Comparison of ENCODE assay signal across 8 cellular contexts in the genomic region with DNA sequence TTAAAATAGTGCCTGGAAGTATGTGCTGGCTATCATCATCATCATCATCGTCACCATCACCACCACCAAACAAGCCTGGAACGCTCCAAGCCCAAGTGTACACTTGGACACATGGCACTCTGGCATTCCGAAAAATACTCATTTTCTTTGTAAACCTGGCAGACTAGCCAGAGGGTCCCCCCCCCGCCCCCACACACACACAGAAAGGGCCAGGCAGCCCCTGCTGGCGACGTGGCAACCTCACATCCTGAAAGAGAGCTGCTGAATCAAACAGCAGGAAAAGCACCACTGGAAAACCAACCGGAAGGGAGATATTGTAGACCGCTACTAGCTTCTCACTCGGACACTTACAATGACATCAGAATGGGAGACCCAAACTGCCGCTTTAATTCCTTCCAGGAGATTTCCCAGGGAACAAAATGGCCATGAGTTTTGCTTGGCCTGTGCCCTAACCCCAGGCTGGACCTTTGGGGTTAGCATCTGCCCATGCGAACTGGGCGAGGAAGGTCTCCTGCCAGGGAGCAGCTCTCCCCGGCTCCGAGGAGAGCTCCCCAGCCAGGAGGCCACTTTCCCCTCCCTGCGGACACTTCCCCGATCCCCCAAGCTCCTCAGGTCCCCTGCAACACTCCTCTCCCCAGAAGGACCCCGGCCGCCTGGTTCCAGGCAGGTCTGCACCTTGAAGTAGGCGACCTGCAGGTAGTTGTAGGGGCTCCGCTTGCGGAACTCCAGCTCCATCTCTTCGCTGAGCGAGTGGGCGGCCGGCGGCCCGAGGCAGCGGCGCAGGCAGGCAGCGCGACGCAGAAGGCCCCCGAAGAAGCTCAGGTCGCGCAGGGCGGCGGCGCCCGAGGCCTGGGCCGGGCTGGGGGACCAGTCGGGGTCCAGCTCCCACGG. TPM values are rescaled to one million over a fixed set of nuclear protein-coding genes. Genes with fewer than 3 reads are reported as not detected.
DNase-seq lines count a peak whose midpoint lies in the region; ATAC-seq, FAIRE-seq and TF ChIP-seq lines count a peak whose summit lies in the region.

No MANE protein-coding gene starts in this region.

- peaks cover 17% of the 10 kb centered on the region for H3K4me1 Mint-ChIP-seq in activated T-helper 2 cell treated with anti-CD3 and anti-CD28 coated beads, Interferon-gamma antibody, Interleukin-2, Interleukin-4, amounts not matched to agents 10 μg/mL and 5 μg/mL and 100 μg/mL, durations not matched to agents 14 hours and 24 hours and 36 hours (ENCODE audit: low read depth)

- H3K27me3 ChIP-seq in pancreas (no peaks in the 10 kb centered on the region), aorta (ENCODE audit: control insufficient read depth in 1 of 2, insufficient read depth in 2 of 2, low read length in 1 of 2) (no peaks in the 10 kb centered on the region)

- H3K36me3 Mint-ChIP-seq in activated T-helper 2 cell treated with anti-CD3 and anti-CD28 coated beads, Interferon-gamma antibody, Interleukin-2, Interleukin-4, amounts not matched to agents 10 μg/mL and 5 μg/mL and 100 μg/mL, durations not matched to agents 14 hours and 24 hours and 36 hours (ENCODE audit: low read depth) = peaks cover 33% of the 10 kb centered on the region

- H3K9me3 ChIP-seq in pancreas (no peaks in the 10 kb centered on the region), aorta (ENCODE audit: control insufficient read depth, low read length) (no peaks in the 10 kb centered on the region)

- intact Hi-C loops in activated T-helper 2 cell treated with anti-CD3 and anti-CD28 coated beads, Interferon-gamma antibody, Interleukin-2, Interleukin-4, amounts not matched to agents 10 μg/mL and 5 μg/mL and 100 μg/mL, durations not matched to agents 14 hours and 24 hours and 36 hours (cut with micrococcal nuclease) = loop anchor here (2.0 to 10.0 kb wide), 5 partner anchors 51 to 431 kb away; a partner anchor contains a TSS
- intact Hi-C loops in pancreas (cut with DNase I) = no loop called here
- intact Hi-C loops in aorta (cut with DNase I) = loop anchor here in 1 of 2 donors (5.0 to 10.0 kb wide), 3 partner anchors 51 to 306 kb away; a partner anchor contains a TSS

- H3K27me3 Mint-ChIP-seq in activated T-helper 2 cell treated with anti-CD3 and anti-CD28 coated beads, Interferon-gamma antibody, Interleukin-2, Interleukin-4, amounts not matched to agents 10 μg/mL and 5 μg/mL and 100 μg/mL, durations not matched to agents 14 hours and 24 hours and 36 hours (ENCODE audit: low read depth) = no peaks in the 10 kb centered on the region

- no peak overlapping the region for H3K4me3 Mint-ChIP-seq in activated T-helper 2 cell treated with anti-CD3 and anti-CD28 coated beads, Interferon-gamma antibody, Interleukin-2, Interleukin-4, amounts not matched to agents 10 μg/mL and 5 μg/mL and 100 μg/mL, durations not matched to agents 14 hours and 24 hours and 36 hours (ENCODE audit: low read depth)

- H3K4me1 ChIP-seq in pancreas (peaks cover 0 to 19% (median 11%) of the 10 kb centered on the region in 3 donors), aorta (ENCODE audit: control insufficient read depth in 1 of 2, insufficient read depth in 2 of 2, low read length in 2 of 2) (peaks cover 0 to 4% of the 10 kb centered on the region in 2 donors)

- peak in 1 of 4 donors; percentile 22 for TF ChIP-seq CTCF in pancreas (IDR thresholded peaks at IDR 0.05)

- H3K36me3 ChIP-seq in pancreas = no peaks in the 10 kb centered on the region
- no peaks in the 10 kb centered on the region for H3K36me3 ChIP-seq in aorta (ENCODE audit: control insufficient read depth in 1 of 2, insufficient read depth in 2 of 2, low read length in 1 of 2)

- DNase-seq in COR-L47 (lab: John Stamatoyannopoulos, UW) (peak; percentile 67), NCI-H82 treated with DMSO at 0.1 percent for 48 hours (lab: John Stamatoyannopoulos, UW; ENCODE audit: unreplicated experiment) (peak; percentile 35), glomerular visceral epithelial cell (ENCODE audit: extremely low spot score) (peak; percentile 83), pancreas (peak in 5 of 6 donors; percentile 21 to 85 (median 35)), aorta (peak in 1 of 2 donors; percentile 62)
- peak; percentile 41 for DNase-seq in activated T-helper 2 cell treated with anti-CD3 and anti-CD28 coated beads, Interferon-gamma antibody, Interleukin-2, Interleukin-4, amounts not matched to agents 10 μg/mL and 5 μg/mL and 100 μg/mL, durations not matched to agents 14 hours and 24 hours and 36 hours (ENCODE audit: low spot score)

- 1% methylated on average over 35 to 42 of the region's 42 CpGs for WGBS in pancreas, 2 donors
- 0 to 1% methylated on average over 40 to 42 of the region's 42 CpGs for WGBS in aorta, 2 donors

- no peaks in the 10 kb centered on the region for H3K9me3 Mint-ChIP-seq in activated T-helper 2 cell treated with anti-CD3 and anti-CD28 coated beads, Interferon-gamma antibody, Interleukin-2, Interleukin-4, amounts not matched to agents 10 μg/mL and 5 μg/mL and 100 μg/mL, durations not matched to agents 14 hours and 24 hours and 36 hours

- H3K27ac Mint-ChIP-seq in activated T-helper 2 cell treated with anti-CD3 and anti-CD28 coated beads, Interferon-gamma antibody, Interleukin-2, Interleukin-4, amounts not matched to agents 10 μg/mL and 5 μg/mL and 100 μg/mL, durations not matched to agents 14 hours and 24 hours and 36 hours = peak overlapping the region; percentile 63

- H3K4me3 ChIP-seq in pancreas (peak overlapping the region; percentile 96 to 98 (median 96)), aorta (ENCODE audit: low read length in 2 of 2) (peak overlapping the region; percentile 72 to 74)

- H3K27ac ChIP-seq in pancreas (peak overlapping the region; percentile 57 to 83 (median 66)), aorta (ENCODE audit: low read depth in 1 of 2, low read length in 2 of 2) (peak overlapping the region; percentile 24 to 61)

- no peak for FAIRE-seq in pancreas (lab: Jason Lieb, UNC)

- ATAC-seq in GM19397 (IDR thresholded peaks at IDR 0.05; ENCODE audit: unreplicated experiment) (peak; percentile 19), HG03469 (IDR thresholded peaks at IDR 0.05; ENCODE audit: unreplicated experiment) (peak; percentile 2), pancreas (peak in 3 of 4 donors; percentile 3 to 40 (median 26)), aorta (ENCODE audit: low FRiP score) (peak; percentile 47)

RNA-seq across cellular contexts. Expression of a gene that starts 0.8 kb away (rescaled TPM):
- 47.9 and 56.7 TPM in 2 replicates for total RNA-seq in activated T-helper 2 cell treated with anti-CD3 and anti-CD28 coated beads, Interferon-gamma antibody, Interleukin-2, Interleukin-4, amounts not matched to agents 10 μg/mL and 5 μg/mL and 100 μg/mL, durations not matched to agents 14 hours and 24 hours and 36 hours
- total RNA-seq in pancreas = 10 to 100 TPM in 4 of 6 donors, 1 to 10 TPM in 2; 6.8 to 26.2 (median 11.8) TPM
- polyA plus RNA-seq in pancreas = 10 to 100 TPM; 27.0 to 37.0 TPM
- total RNA-seq in aorta = 10 to 100 TPM; 37.7 to 54.6 TPM
- 10 to 100 TPM; 15.2 to 64.3 TPM for polyA plus RNA-seq in aorta

RNA-seq across cellular contexts. Expression of a gene that starts 1.0 kb away (rescaled TPM):
- total RNA-seq in activated T-helper 2 cell treated with anti-CD3 and anti-CD28 coated beads, Interferon-gamma antibody, Interleukin-2, Interleukin-4, amounts not matched to agents 10 μg/mL and 5 μg/mL and 100 μg/mL, durations not matched to agents 14 hours and 24 hours and 36 hours = 6.9 and 10.3 TPM in 2 replicates
- total RNA-seq in pancreas (1 to 10 TPM; 1.6 to 3.5 (median 2.8) TPM), aorta (1 to 10 TPM; 3.6 to 8.5 TPM)
- polyA plus RNA-seq in pancreas (1 to 10 TPM; 2.4 to 2.5 TPM), aorta (10 to 100 TPM in 1 of 2 donors, 1 to 10 TPM in 1; 1.6 to 10.6 TPM)

RNA-seq across cellular contexts. Expression of a gene that starts 18.7 kb away (rescaled TPM):
- total RNA-seq in activated T-helper 2 cell treated with anti-CD3 and anti-CD28 coated beads, Interferon-gamma antibody, Interleukin-2, Interleukin-4, amounts not matched to agents 10 μg/mL and 5 μg/mL and 100 μg/mL, durations not matched to agents 14 hours and 24 hours and 36 hours = 0.16 and 0.39 TPM in 2 replicates
- total RNA-seq in pancreas (under 1 TPM in 3 of 6 donors, not detected in 3; 0.18 to 0.35 (median 0.23) TPM), aorta (under 1 TPM in 1 of 2 donors, not detected in 1; 0.13 TPM)
- polyA plus RNA-seq in pancreas (under 1 TPM in 1 of 2 donors, not detected in 1; 0.04 TPM), aorta (not detected)

RNA-seq across cellular contexts. Expression of a gene that starts 26.0 kb away (rescaled TPM):
- total RNA-seq in activated T-helper 2 cell treated with anti-CD3 and anti-CD28 coated beads, Interferon-gamma antibody, Interleukin-2, Interleukin-4, amounts not matched to agents 10 μg/mL and 5 μg/mL and 100 μg/mL, durations not matched to agents 14 hours and 24 hours and 36 hours = not detected in 2 replicates
- total RNA-seq in pancreas (not detected), aorta (under 1 TPM; 0.39 to 0.94 TPM)
- polyA plus RNA-seq in pancreas (under 1 TPM in 1 of 2 donors, not detected in 1; 0.04 TPM), aorta (not detected)

RNA-seq across cellular contexts. Expression of a gene that starts 50.8 kb away (rescaled TPM):
- 3.1 and 4.8 TPM in 2 replicates for total RNA-seq in activated T-helper 2 cell treated with anti-CD3 and anti-CD28 coated beads, Interferon-gamma antibody, Interleukin-2, Interleukin-4, amounts not matched to agents 10 μg/mL and 5 μg/mL and 100 μg/mL, durations not matched to agents 14 hours and 24 hours and 36 hours
- 10 to 100 TPM in 1 of 6 donors, 1 to 10 TPM in 5; 7.0 to 11.2 (median 8.5) TPM for total RNA-seq in pancreas
- 1 to 10 TPM; 4.8 to 9.2 TPM for polyA plus RNA-seq in pancreas
- 10 to 100 TPM in 1 of 2 donors, 1 to 10 TPM in 1; 7.1 to 12.8 TPM for total RNA-seq in aorta
- polyA plus RNA-seq in aorta = 10 to 100 TPM in 1 of 2 donors, 1 to 10 TPM in 1; 5.9 to 10.1 TPM
